In the genomic region with DNA sequence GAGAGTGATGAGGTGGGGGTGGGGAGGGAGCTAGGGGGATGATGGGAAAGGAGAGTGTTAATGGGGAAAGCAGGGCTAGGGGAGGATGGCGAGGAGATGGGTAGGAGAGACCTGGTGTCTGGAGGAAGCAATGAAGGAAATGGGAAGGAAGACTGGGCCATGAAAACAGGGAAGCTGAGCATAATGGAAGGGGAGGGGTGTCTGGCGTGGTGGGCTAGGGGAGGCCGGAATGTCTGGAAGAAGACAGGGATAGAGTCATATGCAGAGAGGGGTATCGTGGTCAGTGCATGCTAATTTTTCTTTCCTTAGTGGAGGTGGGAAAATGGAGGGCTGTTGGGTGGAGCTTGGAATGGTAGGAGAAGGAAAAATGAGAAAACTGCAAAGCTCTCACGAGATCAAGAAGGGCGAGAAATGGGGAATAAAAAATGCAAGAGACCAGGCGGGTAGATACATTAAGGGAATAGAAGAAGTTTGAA, we compare ENCODE assay signal across 8 cellular contexts. TPM values are rescaled to one million over a fixed set of nuclear protein-coding genes. Genes with fewer than 3 reads are reported as not detected.
A peak's percentile ranks its signal among the peaks of the same experiment; 100 is the strongest.
DNase-seq lines count a peak whose midpoint lies in the region; ATAC-seq and TF ChIP-seq lines count a peak whose summit lies in the region.

No MANE protein-coding gene starts in this region.

- H3K27me3 ChIP-seq in A673 (replicated peaks; ENCODE audit: insufficient read depth, low read depth, low read length, poor library complexity) (no peaks in the 10 kb centered on the region), H9 (ENCODE audit: insufficient read depth, low read length) (no peaks in the 10 kb centered on the region)

- POLR2A ChIA-PET in A673 (lab: Charles Lee; ENCODE audit: low non-redundant PET) = interaction anchor here (0.6 to 1.2 kb wide), 2 partner anchors 30 to 85 kb away, joined by 3 to 5 read pairs; a partner anchor contains a TSS

- peak overlapping the region; percentile 56 to 88 (median 84); a peak in 6 of 7 replicates for H3K27ac Mint-ChIP-seq in H9
- H3K27ac Mint-ChIP-seq in activated naive CD8-positive, alpha-beta T cell treated with anti-CD3 and anti-CD28 coated beads for 36 hours = peak overlapping the region; percentile 90

- H2BK12ac ChIP-seq in H9 (ENCODE audit: insufficient read length, low read depth, low read length) = no peak overlapping the region

- no peak overlapping the region for H4K91ac ChIP-seq in H9 (ENCODE audit: insufficient read length, low read depth, low read length)

- no peaks in the 10 kb centered on the region for H3K27me3 Mint-ChIP-seq in H9 (ENCODE audit: low read depth)
- no peaks in the 10 kb centered on the region for H3K27me3 Mint-ChIP-seq in activated naive CD8-positive, alpha-beta T cell treated with anti-CD3 and anti-CD28 coated beads for 36 hours

- peaks cover 11% of the 10 kb centered on the region; the same call in 1 of the 2 replicates for H3K79me2 ChIP-seq in H9 (ENCODE audit: insufficient read depth, low read length)

- BruUV-seq in A673 (replicated peaks; lab: Mats Ljungman, UMichigan) = no TSS peak

- H3K4me3 ChIP-seq in A673 (ENCODE audit: low read depth, low read length, poor library complexity, severe bottlenecking) = peak overlapping the region; percentile 82

- H3K23me2 ChIP-seq in H9 (ENCODE audit: insufficient read length, low read depth, low read length, poor library complexity, severe bottlenecking) = peaks cover 6% of the 10 kb centered on the region

- H3T11ph ChIP-seq in H9 (ENCODE audit: low read length) = no peak overlapping the region

- DNase-seq in A673 (ENCODE audit: low spot score) (peak; percentile 23), H9 (no peak), iris pigment epithelial cell (ENCODE audit: low read depth) (peak; percentile 58), substantia nigra (lab: John Stamatoyannopoulos, UW) (no peak), NCI-H69 (lab: John Stamatoyannopoulos, UW) (no peak), HUDEP-2 (lab: John Stamatoyannopoulos, UW; ENCODE audit: unreplicated experiment in 76 of 76) (no peak)
- DNase-seq in activated naive CD8-positive, alpha-beta T cell treated with anti-CD3 and anti-CD28 coated beads for 36 hours = no peak

- no CpG with 5 or more reads among the region's 7 CpGs for WGBS in H9 (ENCODE audit: extremely low coverage, insufficient read length, low lambda C conversion rate)

- CTCF ChIA-PET in A673 (lab: Charles Lee) = interaction anchor here (0.6 to 1.5 kb wide), 4 partner anchors 35 to 150 kb away, joined by 4 to 8 read pairs (median 5); a partner anchor contains a TSS

- peak overlapping the region; percentile 63 for H3K27ac ChIP-seq in A673 (ENCODE audit: low read depth, low read length, poor library complexity, severe bottlenecking)
- peak overlapping the region; percentile 9 for H3K27ac ChIP-seq in H9 (ENCODE audit: insufficient read length, low read depth, low read length)
- peak overlapping the region; percentile 86 for H3K27ac ChIP-seq in substantia nigra (ENCODE audit: low read depth, low read length, poor library complexity, severe bottlenecking)

- H3K18ac ChIP-seq in H9 (ENCODE audit: insufficient read length, low read depth, low read length) = peak overlapping the region; percentile 39

- H3K36me3 ChIP-seq in A673 (ENCODE audit: insufficient read depth, low read length, poor library complexity, severe bottlenecking) = peaks cover 57% of the 10 kb centered on the region

- peaks cover 22 to 33% of the 10 kb centered on the region in 2 experiments for H3K4me1 Mint-ChIP-seq in H9
- H3K4me1 Mint-ChIP-seq in activated naive CD8-positive, alpha-beta T cell treated with anti-CD3 and anti-CD28 coated beads for 36 hours = peaks cover 33% of the 10 kb centered on the region

- H3K36me3 Mint-ChIP-seq in H9 (ENCODE audit: insufficient read depth in 1 of 3, low read depth in 3 of 3) = peaks cover 33 to 69% (median 68%) of the 10 kb centered on the region in 3 experiments
- H3K36me3 Mint-ChIP-seq in activated naive CD8-positive, alpha-beta T cell treated with anti-CD3 and anti-CD28 coated beads for 36 hours = peaks cover 27% of the 10 kb centered on the region

- TF ChIP-seq CTCF in A673 (conservative IDR thresholded peaks at IDR 0.05; ENCODE audit: low read depth, low read length) (no peak), H9 (conservative IDR thresholded peaks at IDR 0.05) (no peak)

- H2BK20ac ChIP-seq in H9 (ENCODE audit: low read depth, low read length, poor library complexity, severe bottlenecking) = no peak overlapping the region

- H3K9me3 ChIP-seq in A673 (ENCODE audit: low read depth, low read length, poor library complexity, severe bottlenecking) (no peaks in the 10 kb centered on the region), H9 (ENCODE audit: control insufficient read depth, low read depth, low read length) (no peaks in the 10 kb centered on the region)

- H2BK15ac ChIP-seq in H9 (ENCODE audit: low read depth, low read length) = no peak overlapping the region

- H3K9me3 Mint-ChIP-seq in H9 = no peaks in the 10 kb centered on the region; a peak in 1 of 5 replicates
- no peaks in the 10 kb centered on the region for H3K9me3 Mint-ChIP-seq in activated naive CD8-positive, alpha-beta T cell treated with anti-CD3 and anti-CD28 coated beads for 36 hours

- no peaks in the 10 kb centered on the region for H4K20me1 ChIP-seq in H9 (ENCODE audit: control insufficient read depth, insufficient read depth, insufficient read length)

- H3K4me3 Mint-ChIP-seq in H9 = peak overlapping the region; percentile 92 to 97
- H3K4me3 Mint-ChIP-seq in activated naive CD8-positive, alpha-beta T cell treated with anti-CD3 and anti-CD28 coated beads for 36 hours = peak overlapping the region; percentile 95

- H4K8ac ChIP-seq in H9 (replicated peaks; ENCODE audit: insufficient read length, low read depth, low read length) = no peak overlapping the region

- H3K4ac ChIP-seq in H9 (ENCODE audit: low read depth, low read length) = no peak overlapping the region

- H3K14ac ChIP-seq in H9 (ENCODE audit: insufficient read depth, low read length) = peak overlapping the region; percentile 26; the same call in 1 of the 2 replicates

- H3K56ac ChIP-seq in H9 (ENCODE audit: insufficient read length, low read depth, low read length) = no peak overlapping the region

- peak overlapping the region; percentile 99 for H3K4me2 ChIP-seq in H9 (ENCODE audit: insufficient read depth, insufficient read length, low read length)

- H2AFZ ChIP-seq in H9 (ENCODE audit: low read length) = no peak overlapping the region

- H3K79me1 ChIP-seq in H9 (ENCODE audit: insufficient read depth, low read depth, low read length, poor library complexity, severe bottlenecking) = no peaks in the 10 kb centered on the region

- no peak overlapping the region for H3K23ac ChIP-seq in H9 (ENCODE audit: insufficient read length, low read depth, low read length)

- ATAC-seq in GM19395 (IDR thresholded peaks at IDR 0.05; ENCODE audit: unreplicated experiment) = no peak

- H3K4me1 ChIP-seq in A673 (ENCODE audit: insufficient read depth, low read length, poor library complexity, severe bottlenecking) = peaks cover 7% of the 10 kb centered on the region
- H3K4me1 ChIP-seq in H9 (ENCODE audit: insufficient read depth, low read length) = peaks cover 2% of the 10 kb centered on the region; the same call in 1 of the 2 replicates

- no peak overlapping the region for H2BK120ac ChIP-seq in H9 (ENCODE audit: low read depth, low read length, poor library complexity, severe bottlenecking)

- H2AK5ac ChIP-seq in H9 (ENCODE audit: insufficient read length, low read length) = no peak overlapping the region

- peak overlapping the region; percentile 81 for H3K9ac ChIP-seq in H9 (ENCODE audit: extremely low read depth, insufficient read length, low read length)

- no peak overlapping the region for H2BK5ac ChIP-seq in H9 (ENCODE audit: insufficient read length, low read length)

- intact Hi-C loops in A673 (cut with micrococcal nuclease; ENCODE audit: unreplicated experiment) = loop anchor here (5.0 kb wide), 1 partner anchor 112 kb away; no protein-coding TSS in a partner anchor

- H4K5ac ChIP-seq in H9 (ENCODE audit: insufficient read length, low read depth, low read length) = no peak overlapping the region

RNA-seq across cellular contexts. Expression of a gene that starts 0.4 kb away (rescaled TPM):
- 90.1 and 108 TPM in 2 replicates for total RNA-seq in A673 (2021)
- 146 TPM in 2 replicates for total RNA-seq in H9 (2021)
- 10 to 100 TPM; 65.8 to 66.1 TPM for total RNA-seq in activated naive CD8-positive, alpha-beta T cell treated with anti-CD3 and anti-CD28 coated beads for 36 hours

RNA-seq across cellular contexts. Expression of a gene that starts 0.7 kb away (rescaled TPM):
- total RNA-seq in A673 (2021) (113 and 125 TPM in 2 replicates), H9 (2021) (105 and 113 TPM in 2 replicates)
- 100 to 1,000 TPM in 1 of 2 experiments, 10 to 100 TPM in 1; 98.6 to 105 TPM for total RNA-seq in activated naive CD8-positive, alpha-beta T cell treated with anti-CD3 and anti-CD28 coated beads for 36 hours

RNA-seq across cellular contexts. Expression of a gene that starts 7.0 kb away (rescaled TPM):
- total RNA-seq in A673 (2021) = 104 and 115 TPM in 2 replicates
- 117 and 121 TPM in 2 replicates for total RNA-seq in H9 (2021)
- 10 to 100 TPM; 87.6 to 93.0 TPM for total RNA-seq in activated naive CD8-positive, alpha-beta T cell treated with anti-CD3 and anti-CD28 coated beads for 36 hours

RNA-seq across cellular contexts. Expression of a gene that starts 30.1 kb away (rescaled TPM):
- total RNA-seq in A673 (2021) (73.6 and 77.1 TPM in 2 replicates), H9 (2021) (53.5 and 57.7 TPM in 2 replicates)
- total RNA-seq in activated naive CD8-positive, alpha-beta T cell treated with anti-CD3 and anti-CD28 coated beads for 36 hours = 10 to 100 TPM; 43.0 to 43.4 TPM

RNA-seq across cellular contexts. Expression of a gene that starts 35.5 kb away (rescaled TPM):
- total RNA-seq in A673 (2021) = 25.9 and 26.1 TPM in 2 replicates
- 15.5 and 15.6 TPM in 2 replicates for total RNA-seq in H9 (2021)
- 10 to 100 TPM; 15.2 to 16.7 TPM for total RNA-seq in activated naive CD8-positive, alpha-beta T cell treated with anti-CD3 and anti-CD28 coated beads for 36 hours

Comparison
In these comparisons a context has a peak if more than half of its experiments do, and no peak if none do; other contexts are left out.
1. DNase-seq: peak in A673 (single experiment) and iris pigment epithelial cell (single experiment); none in H9 (single experiment), activated naive CD8-positive, alpha-beta T cell treated with anti-CD3 and anti-CD28 coated beads for 36 hours (single experiment), substantia nigra (0 of 49), NCI-H69 (single experiment) and HUDEP-2 (0 of 76).
2. H3K27ac ChIP-seq: peak in every context shown above with its lines; median percentile 86 in substantia nigra; 63 in A673; 9 in H9.